In genomic region chr19:49861541-49862410, GRCh38 we compare ENCODE assay signal across 2 cellular contexts.
TF ChIP-seq lines count a peak whose summit lies in the region.

No MANE protein-coding gene starts in this region.

TF ChIP-seq in GM12891, 5 proteins besides CTCF, POLR2A, EP300 and RAD21:
- no peak for TF ChIP-seq TAF1 (IDR thresholded peaks at IDR 0.05; ENCODE audit: low read depth, low read length)
- TF ChIP-seq POLR2AphosphoS5 (IDR thresholded peaks at IDR 0.05; ENCODE audit: low read depth, low read length): 0 out of 2 replicates have a peak, but pooled peaks have one; percentile 25
TF ChIP-seq in GM12891: peak in this region for 1.

TF ChIP-seq in H1, 55 proteins besides CTCF, POLR2A, EP300 and RAD21:
- no peak for TF ChIP-seq CHD1 (IDR thresholded peaks at IDR 0.05; ENCODE audit: low read depth, low read length)
- no peak for TF ChIP-seq MAX (IDR thresholded peaks at IDR 0.05)
- TF ChIP-seq MAFK (IDR thresholded peaks at IDR 0.05; ENCODE audit: low read depth, low read length): no peak
- no peak for TF ChIP-seq SUZ12 (IDR thresholded peaks at IDR 0.05; ENCODE audit: low read length)
- no peak for TF ChIP-seq KDM4A (IDR thresholded peaks at IDR 0.05; ENCODE audit: low read depth, low read length, severe bottlenecking)
- no peak for TF ChIP-seq BACH1 (IDR thresholded peaks at IDR 0.05; ENCODE audit: low read length)
- TF ChIP-seq SIN3A (conservative IDR thresholded peaks at IDR 0.05 in 1 of 2, IDR thresholded peaks at IDR 0.05 in 1 of 2; ENCODE audit: low read depth in 1 of 2, low read length in 2 of 2): no peak
- no peak for TF ChIP-seq EZH2 (IDR thresholded peaks at IDR 0.05; ENCODE audit: low read depth, low read length, severe bottlenecking)
- no peak for TF ChIP-seq JUN (IDR thresholded peaks at IDR 0.05; ENCODE audit: low read depth, low read length)
- TF ChIP-seq, protein P1, sequence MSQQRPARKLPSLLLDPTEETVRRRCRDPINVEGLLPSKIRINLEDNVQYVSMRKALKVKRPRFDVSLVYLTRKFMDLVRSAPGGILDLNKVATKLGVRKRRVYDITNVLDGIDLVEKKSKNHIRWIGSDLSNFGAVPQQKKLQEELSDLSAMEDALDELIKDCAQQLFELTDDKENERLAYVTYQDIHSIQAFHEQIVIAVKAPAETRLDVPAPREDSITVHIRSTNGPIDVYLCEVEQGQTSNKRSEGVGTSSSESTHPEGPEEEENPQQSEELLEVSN (IDR thresholded peaks at IDR 0.05): no peak
